Comparison of ENCODE assay signal across 1 cellular context in the genomic region with DNA sequence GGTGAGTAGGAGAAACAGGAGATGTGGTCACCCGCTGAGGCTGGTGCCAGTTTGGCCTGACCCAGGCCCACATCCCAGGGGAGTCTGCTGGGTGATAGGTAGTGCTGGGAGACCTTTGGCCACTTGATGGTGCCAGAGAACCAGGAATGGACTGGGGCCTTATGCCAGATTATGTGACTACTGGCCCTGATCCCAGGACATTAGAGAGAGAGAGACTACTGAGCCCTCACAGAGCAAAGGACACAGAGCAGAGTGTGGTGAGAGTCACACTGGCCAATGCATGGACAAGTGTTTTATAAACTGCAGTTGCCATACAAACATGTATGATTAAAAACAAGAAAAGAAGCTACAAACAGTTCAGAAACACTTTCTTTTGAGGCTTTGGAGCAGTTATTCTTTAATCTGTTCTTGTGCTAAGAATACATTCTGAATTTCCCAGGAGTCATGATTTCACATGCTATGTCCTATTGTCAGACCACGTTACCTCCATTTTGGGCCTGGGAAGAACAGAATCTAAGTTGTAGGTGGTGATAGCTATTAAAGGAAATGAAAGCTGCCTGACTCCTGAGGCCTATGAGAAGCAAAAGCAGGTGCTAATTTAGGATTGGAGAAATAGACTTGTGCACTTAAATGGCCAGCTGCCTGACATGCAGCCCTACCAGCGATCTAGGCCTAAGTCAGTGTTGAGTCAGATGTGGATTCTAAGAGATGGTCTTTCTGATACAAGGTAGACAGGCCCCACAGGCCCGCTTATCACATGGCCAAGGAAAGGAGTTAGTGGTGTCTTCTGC.
TF ChIP-seq lines count a peak whose summit lies in the region.

No MANE protein-coding gene starts in this region.

TF ChIP-seq in HEK293, 187 proteins besides CTCF, POLR2A, EP300 and RAD21 (continued from another document):
- TF ChIP-seq, protein P1, sequence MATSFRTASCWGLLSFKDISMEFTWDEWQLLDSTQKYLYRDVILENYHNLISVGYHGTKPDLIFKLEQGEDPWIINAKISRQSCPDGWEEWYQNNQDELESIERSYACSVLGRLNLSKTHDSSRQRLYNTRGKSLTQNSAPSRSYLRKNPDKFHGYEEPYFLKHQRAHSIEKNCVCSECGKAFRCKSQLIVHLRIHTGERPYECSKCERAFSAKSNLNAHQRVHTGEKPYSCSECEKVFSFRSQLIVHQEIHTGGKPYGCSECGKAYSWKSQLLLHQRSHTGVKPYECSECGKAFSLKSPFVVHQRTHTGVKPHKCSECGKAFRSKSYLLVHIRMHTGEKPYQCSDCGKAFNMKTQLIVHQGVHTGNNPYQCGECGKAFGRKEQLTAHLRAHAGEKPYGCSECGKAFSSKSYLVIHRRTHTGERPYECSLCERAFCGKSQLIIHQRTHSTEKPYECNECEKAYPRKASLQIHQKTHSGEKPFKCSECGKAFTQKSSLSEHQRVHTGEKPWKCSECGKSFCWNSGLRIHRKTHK (tag by site-specific recombination; IDR thresholded peaks at IDR 0.05): no peak
- peak; percentile 90 for TF ChIP-seq ZNF654 (tag by site-specific recombination; IDR thresholded peaks at IDR 0.05; ENCODE audit: low read depth)
- TF ChIP-seq ZNF571 (tag by site-specific recombination; IDR thresholded peaks at IDR 0.05): no peak
- TF ChIP-seq, protein P2, sequence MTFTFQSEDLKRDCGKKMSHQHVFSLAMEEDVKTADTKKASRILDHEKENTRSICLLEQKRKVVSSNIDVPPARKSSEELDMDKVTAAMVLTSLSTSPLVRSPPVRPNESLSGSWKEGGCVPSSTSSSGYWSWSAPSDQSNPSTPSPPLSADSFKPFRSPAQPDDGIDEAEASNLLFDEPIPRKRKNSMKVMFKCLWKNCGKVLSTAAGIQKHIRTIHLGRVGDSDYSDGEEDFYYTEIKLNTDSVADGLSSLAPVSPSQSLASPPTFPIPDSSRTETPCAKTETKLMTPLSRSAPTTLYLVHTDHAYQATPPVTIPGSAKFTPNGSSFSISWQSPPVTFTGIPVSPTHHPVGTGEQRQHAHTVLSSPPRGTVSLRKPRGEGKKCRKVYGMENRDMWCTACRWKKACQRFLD (tag by site-specific recombination; IDR thresholded peaks at IDR 0.05): no peak
